In genomic region chr2:206159346-206160123, GRCh38 we compare ENCODE assay signal across 8 cellular contexts. TPM values are rescaled to one million over a fixed set of nuclear protein-coding genes. Genes with fewer than 3 reads are reported as not detected.
DNase-seq lines count a peak whose midpoint lies in the region; ATAC-seq and TF ChIP-seq lines count a peak whose summit lies in the region.

Gene EEF1B2, plus strand, starts transcription at chr2:206159895. Its CDS starts 85 bp downstream, at chr2:206159980.
Gene NDUFS1, minus strand, starts transcription at chr2:206159444. Its CDS starts 5,766 bp downstream, at chr2:206153678.

- H3K9me3 ChIP-seq in RWPE2 (ENCODE audit: severe bottlenecking) (no peaks in the 10 kb centered on the region), fibroblast of lung (ENCODE audit: control insufficient read depth, insufficient read depth, low read depth, low read length) (no peaks in the 10 kb centered on the region)
- no peaks in the 10 kb centered on the region for H3K9me3 ChIP-seq in naive thymus-derived CD4-positive, alpha-beta T cell (ENCODE audit: control insufficient read depth in 2 of 3, low read length in 3 of 3)

- H4K20me1 ChIP-seq in fibroblast of lung (ENCODE audit: control insufficient read depth, extremely low read depth, insufficient read depth, low read length) = no peaks in the 10 kb centered on the region

- peak within 1 kb of the TSS; percentile 78 for H2AFZ ChIP-seq in fibroblast of lung (ENCODE audit: low read length)

- H3K4me3 Mint-ChIP-seq in activated T-helper 2 cell treated with anti-CD3 and anti-CD28 coated beads, Interferon-gamma antibody, Interleukin-2, Interleukin-4, amounts not matched to agents 10 μg/mL and 5 μg/mL and 100 μg/mL, durations not matched to agents 14 hours and 24 hours and 36 hours (ENCODE audit: low read depth) = peak within 1 kb of the TSS; percentile 98
- peak within 1 kb of the TSS; percentile 95 to 100 (median 98) for H3K4me3 Mint-ChIP-seq in naive thymus-derived CD4-positive, alpha-beta T cell
- peak within 1 kb of the TSS; percentile 98 to 99 for H3K4me3 Mint-ChIP-seq in stimulated activated naive B cell treated with anti-CD40 and anti-IgM and Interleukin-4, amounts not matched to agents 10 μg/mL and 1 μg/mL and 100 μg/mL, for 72 hours

- intact Hi-C loops in activated T-helper 2 cell treated with anti-CD3 and anti-CD28 coated beads, Interferon-gamma antibody, Interleukin-2, Interleukin-4, amounts not matched to agents 10 μg/mL and 5 μg/mL and 100 μg/mL, durations not matched to agents 14 hours and 24 hours and 36 hours (cut with micrococcal nuclease) = loop anchor here (1.0 to 10.0 kb wide), 5 partner anchors 73 to 1365 kb away; partner anchors contain the start of genes ADAM23, CREB1, INO80D and ZDBF2
- intact Hi-C loops in naive thymus-derived CD4-positive, alpha-beta T cell (cut with micrococcal nuclease) = loop anchor here (1.0 to 5.0 kb wide), 12 partner anchors 73 to 1868 kb away; partner anchors contain the start of genes FASTKD2 (in 2 of the 2), INO80D (in 2 of the 2), MDH1B (in 2 of the 2) and CCNYL1 (in 1 of the 2)

- CTCF ChIA-PET in naive thymus-derived CD4-positive, alpha-beta T cell (lab: Charles Lee) = no interaction called here

- POLR2A ChIA-PET in naive thymus-derived CD4-positive, alpha-beta T cell (lab: Charles Lee) = interaction anchor here (0.6 to 3.6 kb wide), 10 partner anchors 9 to 1552 kb away, joined by 3 to 16 read pairs (median 3); partner anchors contain the start of genes CCNYL1, CREB1, INO80D and KLF7

- H3K9ac ChIP-seq in fibroblast of lung (ENCODE audit: insufficient read depth, low read length) = peak within 1 kb of the TSS; percentile 73

- peak within 1 kb of the TSS; percentile 77 for H3K4me3 ChIP-seq in RWPE2 (ENCODE audit: severe bottlenecking)
- H3K4me3 ChIP-seq in fibroblast of lung (replicated peaks in 1 of 4; ENCODE audit: control extremely low read depth in 1 of 4, insufficient read depth in 1 of 4, low read depth in 3 of 4, low read length in 4 of 4) = peak within 1 kb of the TSS; percentile 61 to 99 (median 80)
- H3K4me3 ChIP-seq in naive thymus-derived CD4-positive, alpha-beta T cell (ENCODE audit: low read length) = peak within 1 kb of the TSS; percentile 95

- peak within 1 kb of the TSS; percentile 91 for H3K4me2 ChIP-seq in fibroblast of lung (ENCODE audit: extremely low read depth, insufficient read depth, low read length)

- peak within 1 kb of the TSS; percentile 77 for H3K27ac ChIP-seq in RWPE2 (ENCODE audit: poor library complexity, severe bottlenecking)
- H3K27ac ChIP-seq in fibroblast of lung (ENCODE audit: insufficient read depth, low read length) = peak within 1 kb of the TSS; percentile 87
- peak within 1 kb of the TSS; percentile 96 for H3K27ac ChIP-seq in naive thymus-derived CD4-positive, alpha-beta T cell (ENCODE audit: low read depth, low read length)

- peaks cover 58% of the 10 kb centered on the region for H3K36me3 ChIP-seq in RWPE2 (ENCODE audit: low read depth)
- peaks cover 3% of the 10 kb centered on the region for H3K36me3 ChIP-seq in fibroblast of lung (ENCODE audit: control insufficient read depth, insufficient read depth, low read length)
- H3K36me3 ChIP-seq in naive thymus-derived CD4-positive, alpha-beta T cell (ENCODE audit: control insufficient read depth in 2 of 3, insufficient read depth in 3 of 3, low read length in 3 of 3) = peaks cover 6 to 37% (median 12%) of the 10 kb centered on the region in 3 experiments

- H3K4me1 Mint-ChIP-seq in activated T-helper 2 cell treated with anti-CD3 and anti-CD28 coated beads, Interferon-gamma antibody, Interleukin-2, Interleukin-4, amounts not matched to agents 10 μg/mL and 5 μg/mL and 100 μg/mL, durations not matched to agents 14 hours and 24 hours and 36 hours (ENCODE audit: low read depth) = peaks cover 36% of the 10 kb centered on the region
- H3K4me1 Mint-ChIP-seq in naive thymus-derived CD4-positive, alpha-beta T cell = peaks cover 36 to 78% (median 62%) of the 10 kb centered on the region in 7 donors
- peaks cover 21 to 40% of the 10 kb centered on the region in 2 donors for H3K4me1 Mint-ChIP-seq in stimulated activated naive B cell treated with anti-CD40 and anti-IgM and Interleukin-4, amounts not matched to agents 10 μg/mL and 1 μg/mL and 100 μg/mL, for 72 hours

- peak; percentile 87 for ATAC-seq in RWPE2 (ENCODE audit: low read depth)
- ATAC-seq in naive thymus-derived CD4-positive, alpha-beta T cell = peak; percentile 94
- ATAC-seq in stimulated activated naive B cell treated with anti-CD40 and anti-IgM and Interleukin-4, amounts not matched to agents 10 μg/mL and 1 μg/mL and 100 μg/mL, for 72 hours (replicated peaks) = peak; percentile 90 to 94

- TF ChIP-seq CTCF in RWPE2 (IDR thresholded peaks at IDR 0.05; ENCODE audit: poor library complexity, severe bottlenecking) (no peak), fibroblast of lung (conservative IDR thresholded peaks at IDR 0.05 in 1 of 2, IDR thresholded peaks at IDR 0.05 in 1 of 2; ENCODE audit: low read depth in 1 of 2, low read length in 2 of 2) (no peak)

- no peaks in the 10 kb centered on the region for H3K27me3 ChIP-seq in RWPE2 (ENCODE audit: insufficient read depth, poor library complexity, severe bottlenecking)
- no peaks in the 10 kb centered on the region for H3K27me3 ChIP-seq in fibroblast of lung (ENCODE audit: control insufficient read depth, insufficient read depth, low read length)
- no peaks in the 10 kb centered on the region for H3K27me3 ChIP-seq in naive thymus-derived CD4-positive, alpha-beta T cell (ENCODE audit: control insufficient read depth in 2 of 2, insufficient read depth in 2 of 2, low read length in 2 of 2)

- peaks cover 12% of the 10 kb centered on the region for H3K4me1 ChIP-seq in RWPE2 (ENCODE audit: insufficient read depth, poor library complexity, severe bottlenecking)
- H3K4me1 ChIP-seq in fibroblast of lung (ENCODE audit: control insufficient read depth, extremely low read depth, insufficient read depth, low read length) = peaks cover 4% of the 10 kb centered on the region
- peaks cover 19 to 29% of the 10 kb centered on the region in 2 donors for H3K4me1 ChIP-seq in naive thymus-derived CD4-positive, alpha-beta T cell (ENCODE audit: control insufficient read depth in 2 of 2, insufficient read depth in 2 of 2, low read length in 2 of 2)

- peaks cover 68% of the 10 kb centered on the region for H3K36me3 Mint-ChIP-seq in activated T-helper 2 cell treated with anti-CD3 and anti-CD28 coated beads, Interferon-gamma antibody, Interleukin-2, Interleukin-4, amounts not matched to agents 10 μg/mL and 5 μg/mL and 100 μg/mL, durations not matched to agents 14 hours and 24 hours and 36 hours (ENCODE audit: low read depth)
- H3K36me3 Mint-ChIP-seq in naive thymus-derived CD4-positive, alpha-beta T cell = peaks cover 12 to 40% (median 18%) of the 10 kb centered on the region in 5 donors
- peaks cover 31 to 40% of the 10 kb centered on the region in 2 donors for H3K36me3 Mint-ChIP-seq in stimulated activated naive B cell treated with anti-CD40 and anti-IgM and Interleukin-4, amounts not matched to agents 10 μg/mL and 1 μg/mL and 100 μg/mL, for 72 hours

- peaks cover 69% of the 10 kb centered on the region for H3K79me2 ChIP-seq in fibroblast of lung (ENCODE audit: control insufficient read depth, insufficient read depth, low read length)

- H3K27ac Mint-ChIP-seq in activated T-helper 2 cell treated with anti-CD3 and anti-CD28 coated beads, Interferon-gamma antibody, Interleukin-2, Interleukin-4, amounts not matched to agents 10 μg/mL and 5 μg/mL and 100 μg/mL, durations not matched to agents 14 hours and 24 hours and 36 hours = peak within 1 kb of the TSS; percentile 98
- peak within 1 kb of the TSS; percentile 97 to 99 (median 99) for H3K27ac Mint-ChIP-seq in naive thymus-derived CD4-positive, alpha-beta T cell
- H3K27ac Mint-ChIP-seq in stimulated activated naive B cell treated with anti-CD40 and anti-IgM and Interleukin-4, amounts not matched to agents 10 μg/mL and 1 μg/mL and 100 μg/mL, for 72 hours = peak within 1 kb of the TSS; percentile 99

- DNase-seq in EH (ENCODE audit: low read depth) (peak; percentile 98), H4 (ENCODE audit: low spot score) (peak; percentile 96), LoVo (ENCODE audit: low spot score) (peak; percentile 96), RWPE2 (ENCODE audit: low spot score) (peak; percentile 97), fibroblast of lung (ENCODE audit: low read depth in 2 of 2) (peak; percentile 98 to 99)
- DNase-seq in activated T-helper 2 cell treated with anti-CD3 and anti-CD28 coated beads, Interferon-gamma antibody, Interleukin-2, Interleukin-4, amounts not matched to agents 10 μg/mL and 5 μg/mL and 100 μg/mL, durations not matched to agents 14 hours and 24 hours and 36 hours (ENCODE audit: low spot score) = peak; percentile 96
- DNase-seq in naive thymus-derived CD4-positive, alpha-beta T cell = peak; percentile 88 to 97 (median 96)
- peak; percentile 97 for DNase-seq in stimulated activated naive B cell treated with anti-CD40 and anti-IgM and Interleukin-4, amounts not matched to agents 10 μg/mL and 1 μg/mL and 100 μg/mL, for 72 hours

- H3K9me3 Mint-ChIP-seq in activated T-helper 2 cell treated with anti-CD3 and anti-CD28 coated beads, Interferon-gamma antibody, Interleukin-2, Interleukin-4, amounts not matched to agents 10 μg/mL and 5 μg/mL and 100 μg/mL, durations not matched to agents 14 hours and 24 hours and 36 hours = no peaks in the 10 kb centered on the region
- H3K9me3 Mint-ChIP-seq in naive thymus-derived CD4-positive, alpha-beta T cell = peaks cover 0 to 1% (median 0%) of the 10 kb centered on the region in 11 donors
- H3K9me3 Mint-ChIP-seq in stimulated activated naive B cell treated with anti-CD40 and anti-IgM and Interleukin-4, amounts not matched to agents 10 μg/mL and 1 μg/mL and 100 μg/mL, for 72 hours = no peaks in the 10 kb centered on the region

- no peaks in the 10 kb centered on the region for H3K27me3 Mint-ChIP-seq in activated T-helper 2 cell treated with anti-CD3 and anti-CD28 coated beads, Interferon-gamma antibody, Interleukin-2, Interleukin-4, amounts not matched to agents 10 μg/mL and 5 μg/mL and 100 μg/mL, durations not matched to agents 14 hours and 24 hours and 36 hours (ENCODE audit: low read depth)
- no peaks in the 10 kb centered on the region for H3K27me3 Mint-ChIP-seq in naive thymus-derived CD4-positive, alpha-beta T cell
- H3K27me3 Mint-ChIP-seq in stimulated activated naive B cell treated with anti-CD40 and anti-IgM and Interleukin-4, amounts not matched to agents 10 μg/mL and 1 μg/mL and 100 μg/mL, for 72 hours = no peaks in the 10 kb centered on the region

RNA-seq across cellular contexts. Expression of gene EEF1B2, which starts in this region (rescaled TPM):
- total RNA-seq in H4 (2014; rRNA removed; shearing (Covaris generic)) = 659 and 795 TPM in 2 replicates
- total RNA-seq in activated T-helper 2 cell treated with anti-CD3 and anti-CD28 coated beads, Interferon-gamma antibody, Interleukin-2, Interleukin-4, amounts not matched to agents 10 μg/mL and 5 μg/mL and 100 μg/mL, durations not matched to agents 14 hours and 24 hours and 36 hours = 719 and 724 TPM in 2 replicates
- 439 and 578 TPM in 2 replicates for total RNA-seq in fibroblast of lung
- 936 and 984 TPM in 2 replicates for polyA plus RNA-seq in fibroblast of lung
- polyA plus RNA-seq in fibroblast of lung (2012) = 834 and 850 TPM in 2 replicates
- polyA minus RNA-seq in fibroblast of lung (ENCODE audit: low replicate concordance) = 221 and 339 TPM in 2 replicates
- 1,000 to 10,000 TPM in 3 of 5 experiments, 100 to 1,000 TPM in 2; 542 to 1,236 (median 1,148) TPM for total RNA-seq in naive thymus-derived CD4-positive, alpha-beta T cell
- polyA plus RNA-seq in naive thymus-derived CD4-positive, alpha-beta T cell = 1,000 to 10,000 TPM; 1,315 to 1,474 TPM

RNA-seq across cellular contexts. Expression of gene NDUFS1, which starts in this region (rescaled TPM):
- total RNA-seq in H4 (2014; rRNA removed; shearing (Covaris generic)) = 186 and 198 TPM in 2 replicates
- 80.7 and 84.3 TPM in 2 replicates for total RNA-seq in activated T-helper 2 cell treated with anti-CD3 and anti-CD28 coated beads, Interferon-gamma antibody, Interleukin-2, Interleukin-4, amounts not matched to agents 10 μg/mL and 5 μg/mL and 100 μg/mL, durations not matched to agents 14 hours and 24 hours and 36 hours
- 81.2 and 133 TPM in 2 replicates for total RNA-seq in fibroblast of lung
- polyA plus RNA-seq in fibroblast of lung = 118 and 128 TPM in 2 replicates
- 60.0 and 67.4 TPM in 2 replicates for polyA plus RNA-seq in fibroblast of lung (2012)
- 28.1 and 45.9 TPM in 2 replicates for polyA minus RNA-seq in fibroblast of lung (ENCODE audit: low replicate concordance)
- total RNA-seq in naive thymus-derived CD4-positive, alpha-beta T cell = 10 to 100 TPM; 37.3 to 61.9 (median 56.3) TPM
- 10 to 100 TPM; 40.8 to 42.9 TPM for polyA plus RNA-seq in naive thymus-derived CD4-positive, alpha-beta T cell

Comparison
In these comparisons a context has a peak if more than half of its experiments do, and no peak if none do; other contexts are left out.
1. Peak in every context shown above with its lines: DNase-seq, ATAC-seq, H3K4me3 ChIP-seq and H3K27ac ChIP-seq.